In the genomic region with DNA sequence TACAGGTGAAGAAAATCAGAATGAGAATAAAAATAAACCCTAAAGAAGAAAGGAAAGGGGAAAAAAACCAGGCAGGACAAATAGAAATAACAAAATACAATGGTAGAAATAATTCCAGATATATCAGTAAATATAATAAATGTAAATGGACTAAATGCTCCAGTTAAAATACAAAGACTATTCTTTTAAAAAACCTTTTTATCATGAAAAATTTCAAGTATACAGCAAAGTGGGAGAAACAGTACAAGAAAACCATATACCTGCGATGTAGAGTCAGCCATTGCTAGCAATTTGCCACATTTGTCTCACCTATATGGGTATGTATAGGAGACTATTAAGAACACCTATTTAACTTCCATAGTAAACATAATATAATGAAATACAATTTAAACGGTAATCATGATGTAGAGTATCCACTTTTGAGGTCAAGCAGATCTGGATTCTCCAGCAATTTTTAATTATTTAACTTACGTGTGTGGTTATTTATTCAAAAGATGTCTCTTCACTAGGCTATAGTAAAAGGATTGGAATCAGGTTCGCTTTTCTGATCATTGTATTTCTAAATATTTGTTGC, we compare ENCODE assay signal across 8 cellular contexts. TPM values are rescaled to one million over a fixed set of nuclear protein-coding genes. Genes with fewer than 3 reads are reported as not detected.
DNase-seq lines count a peak whose midpoint lies in the region; ATAC-seq, FAIRE-seq and TF ChIP-seq lines count a peak whose summit lies in the region.

No MANE protein-coding gene starts in this region.

- TF ChIP-seq RAD21 in HepG2 (CRISPR knock-in tag; IDR thresholded peaks at IDR 0.05): no peak

- peaks cover 12% of the 10 kb centered on the region for H3K27me3 Mint-ChIP-seq in activated CD4-positive, alpha-beta memory T cell treated with anti-CD3 and anti-CD28 coated beads, Interleukin-2, amount 10 ng/mL, durations not matched to agents 7 days and 5 days
- peaks cover 2% of the 10 kb centered on the region for H3K27me3 Mint-ChIP-seq in activated CD4-positive, alpha-beta memory T cell treated with anti-CD3 and anti-CD28 coated beads for 36 hours

- TF ChIP-seq EP300 in HepG2 (IDR thresholded peaks at IDR 0.05; ENCODE audit: low read depth in 2 of 2, low read length in 2 of 2) (no peak), HepG2 (CRISPR knock-in tag; IDR thresholded peaks at IDR 0.05; ENCODE audit: borderline replicate concordance) (no peak)

- no peak for DNase-seq in activated CD4-positive, alpha-beta memory T cell treated with anti-CD3 and anti-CD28 coated beads, Interleukin-2, amount 10 ng/mL, durations not matched to agents 7 days and 5 days
- DNase-seq in activated CD4-positive, alpha-beta memory T cell treated with anti-CD3 and anti-CD28 coated beads for 36 hours: no peak
- no peak for DNase-seq in WERI-Rb-1
- no peak for DNase-seq in HepG2 (ENCODE audit: low spot score)
- no peak for DNase-seq in testis
- no peak for DNase-seq in stimulated activated effector memory CD8-positive, alpha-beta T cell treated with anti-CD3 and anti-CD28 coated beads, Interleukin-12 subunit alpha, Interleukin-12 subunit beta, amount 100 ng/mL, for 72 hours (ENCODE audit: low spot score in 2 of 2)
- DNase-seq in NCI-H1694 treated with DMSO at 0.1 percent for 48 hours (lab: John Stamatoyannopoulos, UW): no peak

- H3K79me2 ChIP-seq in HepG2 (ENCODE audit: insufficient read depth, low read length): peaks cover 39% of the 10 kb centered on the region

- H3K4me3 Mint-ChIP-seq in activated CD4-positive, alpha-beta memory T cell treated with anti-CD3 and anti-CD28 coated beads, Interleukin-2, amount 10 ng/mL, durations not matched to agents 7 days and 5 days: peak overlapping the region; percentile 17
- no peak overlapping the region for H3K4me3 Mint-ChIP-seq in activated CD4-positive, alpha-beta memory T cell treated with anti-CD3 and anti-CD28 coated beads for 36 hours
- no peak overlapping the region for H3K4me3 Mint-ChIP-seq in stimulated activated effector memory CD8-positive, alpha-beta T cell treated with anti-CD3 and anti-CD28 coated beads, Interleukin-12 subunit alpha, Interleukin-12 subunit beta, amount 100 ng/mL, for 72 hours

- intact Hi-C loops in activated CD4-positive, alpha-beta memory T cell treated with anti-CD3 and anti-CD28 coated beads for 36 hours (cut with micrococcal nuclease): loop anchor here (2.0 to 5.0 kb wide), 2 partner anchors 81 to 264 kb away; a partner anchor contains a TSS
- intact Hi-C loops in HepG2 (cut with micrococcal nuclease; ENCODE audit: unreplicated experiment) (loop anchor here (5.0 kb wide), 3 partner anchors 49 to 141 kb away; a partner anchor contains a TSS), testis (cut with DNase I; ENCODE audit: low total_unique reads) (no loop called here)

- H3K9me3 ChIP-seq in WERI-Rb-1 (ENCODE audit: severe bottlenecking): no peaks in the 10 kb centered on the region
- H3K9me3 ChIP-seq in HepG2 (ENCODE audit: low read length): no peaks in the 10 kb centered on the region
- H3K9me3 ChIP-seq in testis: no peaks in the 10 kb centered on the region

- no peaks in the 10 kb centered on the region for H3K9me3 Mint-ChIP-seq in activated CD4-positive, alpha-beta memory T cell treated with anti-CD3 and anti-CD28 coated beads, Interleukin-2, amount 10 ng/mL, durations not matched to agents 7 days and 5 days
- H3K9me3 Mint-ChIP-seq in activated CD4-positive, alpha-beta memory T cell treated with anti-CD3 and anti-CD28 coated beads for 36 hours: no peaks in the 10 kb centered on the region
- H3K9me3 Mint-ChIP-seq in stimulated activated effector memory CD8-positive, alpha-beta T cell treated with anti-CD3 and anti-CD28 coated beads, Interleukin-12 subunit alpha, Interleukin-12 subunit beta, amount 100 ng/mL, for 72 hours: no peaks in the 10 kb centered on the region

- H3K4me1 Mint-ChIP-seq in activated CD4-positive, alpha-beta memory T cell treated with anti-CD3 and anti-CD28 coated beads, Interleukin-2, amount 10 ng/mL, durations not matched to agents 7 days and 5 days: peaks cover 34% of the 10 kb centered on the region
- peaks cover 33% of the 10 kb centered on the region for H3K4me1 Mint-ChIP-seq in activated CD4-positive, alpha-beta memory T cell treated with anti-CD3 and anti-CD28 coated beads for 36 hours (ENCODE audit: low read depth)
- peaks cover 34% of the 10 kb centered on the region for H3K4me1 Mint-ChIP-seq in stimulated activated effector memory CD8-positive, alpha-beta T cell treated with anti-CD3 and anti-CD28 coated beads, Interleukin-12 subunit alpha, Interleukin-12 subunit beta, amount 100 ng/mL, for 72 hours

- WGBS in HepG2 (ENCODE audit: low lambda C conversion rate): 51% methylated on average over 4 of the region's 4 CpGs
- 62 to 63% methylated on average over 4 of the region's 4 CpGs for WGBS in testis, 2 donors

- H3K4me2 ChIP-seq in HepG2 (ENCODE audit: low read depth, low read length): peak overlapping the region; percentile 77

- no peak overlapping the region for H3K27ac Mint-ChIP-seq in activated CD4-positive, alpha-beta memory T cell treated with anti-CD3 and anti-CD28 coated beads, Interleukin-2, amount 10 ng/mL, durations not matched to agents 7 days and 5 days
- no peak overlapping the region for H3K27ac Mint-ChIP-seq in activated CD4-positive, alpha-beta memory T cell treated with anti-CD3 and anti-CD28 coated beads for 36 hours
- no peak overlapping the region for H3K27ac Mint-ChIP-seq in stimulated activated effector memory CD8-positive, alpha-beta T cell treated with anti-CD3 and anti-CD28 coated beads, Interleukin-12 subunit alpha, Interleukin-12 subunit beta, amount 100 ng/mL, for 72 hours

- BruUV-seq in HepG2 (replicated peaks; lab: Mats Ljungman, UMichigan): no TSS peak

- H3K4me1 ChIP-seq in HepG2 (ENCODE audit: insufficient read depth, low read length): peaks cover 35% of the 10 kb centered on the region
- H3K4me1 ChIP-seq in testis: peaks cover 11% of the 10 kb centered on the region

- 0 out of 2 replicates have a peak, but pooled peaks cover 4% of the 10 kb centered on the region for H4K20me1 ChIP-seq in HepG2 (ENCODE audit: insufficient read depth, low read length)

- H3K27ac ChIP-seq in WERI-Rb-1: peak overlapping the region; percentile 64; the same call in 1 of the 2 replicates
- H3K27ac ChIP-seq in HepG2 (ENCODE audit: extremely low read length, insufficient read depth, low read length): no peak overlapping the region
- peak overlapping the region in 1 of 2 donors; percentile 92 for H3K27ac ChIP-seq in testis

- peak overlapping the region; percentile 55; the same call in 1 of the 2 replicates for H3K9ac ChIP-seq in HepG2 (ENCODE audit: insufficient read depth, low read depth, low read length)

- H3K27me3 ChIP-seq in WERI-Rb-1 (ENCODE audit: insufficient read depth, low read depth, severe bottlenecking) (no peaks in the 10 kb centered on the region), HepG2 (ENCODE audit: control insufficient read depth in 1 of 2, insufficient read depth in 2 of 2, low read length in 2 of 2) (no peaks in the 10 kb centered on the region; a peak in 1 of 5 replicates), testis (no peaks in the 10 kb centered on the region)

- no peak for FAIRE-seq in HepG2 (lab: Jason Lieb, UNC)

- TF ChIP-seq CTCF in WERI-Rb-1 (IDR thresholded peaks at IDR 0.05; ENCODE audit: low read depth, low read length) (no peak), HepG2 (CRISPR knock-in tag; IDR thresholded peaks at IDR 0.05) (no peak), testis (IDR thresholded peaks at IDR 0.05) (no peak)

- H3K36me3 Mint-ChIP-seq in activated CD4-positive, alpha-beta memory T cell treated with anti-CD3 and anti-CD28 coated beads, Interleukin-2, amount 10 ng/mL, durations not matched to agents 7 days and 5 days (ENCODE audit: low read depth): peaks cover 30% of the 10 kb centered on the region
- H3K36me3 Mint-ChIP-seq in activated CD4-positive, alpha-beta memory T cell treated with anti-CD3 and anti-CD28 coated beads for 36 hours: peaks cover 24% of the 10 kb centered on the region
- H3K36me3 Mint-ChIP-seq in stimulated activated effector memory CD8-positive, alpha-beta T cell treated with anti-CD3 and anti-CD28 coated beads, Interleukin-12 subunit alpha, Interleukin-12 subunit beta, amount 100 ng/mL, for 72 hours: peaks cover 30% of the 10 kb centered on the region

- POLR2A ChIA-PET in activated CD4-positive, alpha-beta memory T cell treated with anti-CD3 and anti-CD28 coated beads, Interleukin-2, amount 10 ng/mL, durations not matched to agents 7 days and 5 days (lab: Charles Lee): interaction anchor here (0.8 to 2.2 kb wide), 11 partner anchors 12 to 305 kb away, joined by 3 to 22 read pairs (median 4); a partner anchor contains a TSS
- POLR2A ChIA-PET in activated CD4-positive, alpha-beta memory T cell treated with anti-CD3 and anti-CD28 coated beads for 36 hours (lab: Charles Lee): interaction anchor here (0.8 to 1.8 kb wide), 3 partner anchors 81 to 998 kb away, joined by 3 to 18 read pairs (median 8); a partner anchor contains a TSS
- POLR2A ChIA-PET in HepG2 (lab: Yijun Ruan, JAX): interaction anchor here (1.0 to 1.5 kb wide), 13 partner anchors 12 to 644 kb away, joined by 4 to 8 read pairs (median 5); a partner anchor contains a TSS

- H3K4me3 ChIP-seq in WERI-Rb-1 (ENCODE audit: low read depth, low read length): peak overlapping the region; percentile 55; the same call in 1 of the 2 replicates
- peak overlapping the region; percentile 62 to 71 (median 71); a peak in 5 of 6 replicates for H3K4me3 ChIP-seq in HepG2 (replicated peaks in 1 of 3; ENCODE audit: insufficient read depth in 1 of 3, low read depth in 2 of 3, low read length in 3 of 3)
- peak overlapping the region; percentile 94 to 96 for H3K4me3 ChIP-seq in testis

- ATAC-seq in HepG2: no peak
- no peak for ATAC-seq in GM21825 (IDR thresholded peaks at IDR 0.05; ENCODE audit: unreplicated experiment)
- no peak for ATAC-seq in stimulated activated effector memory CD8-positive, alpha-beta T cell treated with anti-CD3 and anti-CD28 coated beads, Interleukin-12 subunit alpha, Interleukin-12 subunit beta, amount 100 ng/mL, for 72 hours

- CTCF ChIA-PET in activated CD4-positive, alpha-beta memory T cell treated with anti-CD3 and anti-CD28 coated beads, Interleukin-2, amount 10 ng/mL, durations not matched to agents 7 days and 5 days (lab: Charles Lee): interaction anchor here (1.0 to 1.4 kb wide), 4 partner anchors 59 to 263 kb away, joined by 3 to 4 read pairs (median 3); a partner anchor contains a TSS
- CTCF ChIA-PET in activated CD4-positive, alpha-beta memory T cell treated with anti-CD3 and anti-CD28 coated beads for 36 hours (lab: Charles Lee): interaction anchor here (1.0 to 1.4 kb wide), 3 partner anchors 19 to 263 kb away, joined by 4 read pairs; a partner anchor contains a TSS
- CTCF ChIA-PET in HepG2 (lab: Yijun Ruan, JAX; ENCODE audit: low intra/inter-chr PET ratio, low total read pairs): no interaction called here

- H2AFZ ChIP-seq in HepG2 (ENCODE audit: low read length): peak overlapping the region; percentile 93

- peaks cover 33% of the 10 kb centered on the region for H3K36me3 ChIP-seq in WERI-Rb-1
- peaks cover 4 to 16% of the 10 kb centered on the region in 2 experiments; a peak in 4 of 5 replicates for H3K36me3 ChIP-seq in HepG2 (replicated peaks in 1 of 2; ENCODE audit: control insufficient read depth in 1 of 2, insufficient read depth in 2 of 2, low read length in 2 of 2)
- H3K36me3 ChIP-seq in testis (ENCODE audit: low read depth, missing control alignments): no peaks in the 10 kb centered on the region

- TF ChIP-seq POLR2A in HepG2 (IDR thresholded peaks at IDR 0.05; ENCODE audit: insufficient read depth in 1 of 2, low read depth in 2 of 2, low read length in 2 of 2) (no peak), testis (IDR thresholded peaks at IDR 0.05) (no peak)

- in situ Hi-C loops in HepG2 (cut with HindIII; ENCODE audit: extremely low pct_ligation_motif_present, low pct_unique_long_range_greater_than_20kb): no loop called here

RNA-seq across cellular contexts. Expression of a gene that starts 0.9 kb away (rescaled TPM):
- total RNA-seq in activated CD4-positive, alpha-beta memory T cell treated with anti-CD3 and anti-CD28 coated beads, Interleukin-2, amount 10 ng/mL, durations not matched to agents 7 days and 5 days: 10 to 100 TPM; 31.3 to 31.5 TPM
- total RNA-seq in activated CD4-positive, alpha-beta memory T cell treated with anti-CD3 and anti-CD28 coated beads for 36 hours: 10 to 100 TPM; 34.6 to 37.0 TPM
- 18.6 and 39.5 TPM in 2 replicates for total RNA-seq in HepG2 (2016; rRNA removed; fragmentation: Illumina TruSeq; extraction: Trizol)
- total RNA-seq in HepG2 (2016; cell fraction: cytosol; rRNA removed; fragmentation: Illumina TruSeq; extraction: Trizol; ENCODE audit: low read depth): 8.4 and 10.3 TPM in 2 replicates
- total RNA-seq in HepG2 (2016; cell fraction: insoluble cytoplasmic fraction; rRNA removed; fragmentation: Illumina TruSeq; extraction: Trizol): 17.8 and 34.8 TPM in 2 replicates
- total RNA-seq in HepG2 (2016; cell fraction: membrane; rRNA removed; fragmentation: Illumina TruSeq; extraction: Trizol): 22.3 and 22.4 TPM in 2 replicates
- total RNA-seq in HepG2 (2016; cell fraction: nucleus; rRNA removed; fragmentation: Illumina TruSeq; extraction: Trizol): 26.5 and 27.8 TPM in 2 replicates
- 40.5 and 48.5 TPM in 2 replicates for polyA plus RNA-seq in HepG2 (2011; rRNA removed)
- 28.8 and 43.5 TPM in 2 replicates for polyA plus RNA-seq in HepG2 (2011; cell fraction: cytosol; rRNA removed)
- 25.8 and 29.7 TPM in 2 replicates for polyA plus RNA-seq in HepG2 (2011; cell fraction: nucleus; rRNA removed)
- 65.3 and 69.0 TPM in 2 replicates for polyA plus RNA-seq in HepG2 (2012)
- polyA plus RNA-seq in HepG2 (2016; cell fraction: cytosol; fragmentation: Illumina TruSeq; extraction: Trizol; ENCODE audit: low read depth): 10.2 and 12.1 TPM in 2 replicates
- polyA plus RNA-seq in HepG2 (2016; cell fraction: insoluble cytoplasmic fraction; fragmentation: Illumina TruSeq; extraction: Trizol; ENCODE audit: low read depth): 58.7 and 72.2 TPM in 2 replicates
- 23.4 and 25.9 TPM in 2 replicates for polyA plus RNA-seq in HepG2 (2016; cell fraction: membrane; fragmentation: Illumina TruSeq; extraction: Trizol; ENCODE audit: low read depth)
- polyA plus RNA-seq in HepG2 (2016; cell fraction: nucleus; fragmentation: Illumina TruSeq; extraction: Trizol; ENCODE audit: insufficient read depth, low read depth): 58.8 and 66.1 TPM in 2 replicates
- 31.5 and 42.0 TPM in 2 replicates for polyA minus RNA-seq in HepG2 (2011; rRNA and poly(A)+ RNA removed; ENCODE audit: low replicate concordance)
- 26.7 and 39.2 TPM in 2 replicates for polyA minus RNA-seq in HepG2 (2011; cell fraction: cytosol; rRNA and poly(A)+ RNA removed)
- 50.6 and 58.1 TPM in 2 replicates for polyA minus RNA-seq in HepG2 (2011; cell fraction: nucleus; rRNA and poly(A)+ RNA removed)
- 10 to 100 TPM; 23.5 to 23.8 TPM for total RNA-seq in testis
- polyA plus RNA-seq in testis (ENCODE audit: insufficient read depth, low read depth, low replicate concordance): 31.4 TPM
